In genomic region chr11:2208691-2209369, GRCh38 we compare ENCODE assay signal across 11 cellular contexts. TPM values are rescaled to one million over a fixed set of nuclear protein-coding genes. Genes with fewer than 3 reads are reported as not detected.
DNase-seq lines count a peak whose midpoint lies in the region; ATAC-seq and TF ChIP-seq lines count a peak whose summit lies in the region.
"Had no signal": no experiment of that assay in that cellular context is flagged by ENCODE, and none has a peak within 500 bp of the region (broad histone marks: within the 10 kb centered on the region; RNA-seq: fewer than 3 reads in every experiment).

No MANE protein-coding gene starts in this region.

- H3K4me3 ChIP-seq in dorsolateral prefrontal cortex, result no peak overlapping the region

- TF ChIP-seq CTCF in dorsolateral prefrontal cortex (IDR thresholded peaks at IDR 0.05 in 54 of 56, conservative IDR thresholded peaks at IDR 0.05 in 2 of 56; ENCODE audit: low read depth in 1 of 56, partially characterized antibody in 56 of 56), result no peak

- H3K27me3 ChIP-seq in dorsolateral prefrontal cortex, result peaks cover 0 to 21% (median 0%) of the 10 kb centered on the region in 45 donors

- DNase-seq in DMS153 (lab: John Stamatoyannopoulos, UW) (peak; percentile 49), NCI-H1105 treated with DMSO at 0.1 percent for 48 hours (lab: John Stamatoyannopoulos, UW) (peak; percentile 89), dorsolateral prefrontal cortex (peak in 7 of 10 donors; percentile 23 to 90 (median 43)), myocyte (ENCODE audit: low read depth) (peak; percentile 40), NCI-H446 treated with DMSO at 0.1 percent for 48 hours (lab: John Stamatoyannopoulos, UW) (no peak)
- DNase-seq: DMS 273 treated with DMSO at 0.1 percent for 48 hours, naive B cell had no signal

- intact Hi-C loops in dorsolateral prefrontal cortex (cut with DNase I), result no loop called here

- ATAC-seq in GM18520 (IDR thresholded peaks at IDR 0.05; ENCODE audit: unreplicated experiment) (no peak), GM19463 (IDR thresholded peaks at IDR 0.05; ENCODE audit: unreplicated experiment) (no peak), GM19324 (IDR thresholded peaks at IDR 0.05; ENCODE audit: low FRiP score, unreplicated experiment) (no peak)

- H3K27ac ChIP-seq in dorsolateral prefrontal cortex, result no peak overlapping the region

RNA-seq across cellular contexts. Expression of gene TH, which starts 37.2 kb away (rescaled TPM):
- total RNA-seq in dorsolateral prefrontal cortex, result 1 to 10 TPM in 23 of 120 experiments, under 1 TPM in 53, not detected in 44; 0.31 to 4.7 (median 0.72) TPM
- total RNA-seq in myocyte, result not detected in 2 replicates
- polyA plus RNA-seq in myocyte (2012), result not detected
- total RNA-seq: T-helper 1 cell treated with Interleukin-12 subunit alpha and Interleukin-12 subunit beta and Interleukin-4 antibody, amounts not matched to agents 30 ng/mL and 1 ng/mL, for 36 hours had no signal

RNA-seq across cellular contexts. Expression of gene INS, which starts 47.8 kb away (rescaled TPM):
- total RNA-seq in dorsolateral prefrontal cortex (not detected), myocyte (not detected in 2 replicates)
- not detected for polyA plus RNA-seq in myocyte (2012)
- total RNA-seq: T-helper 1 cell treated with Interleukin-12 subunit alpha and Interleukin-12 subunit beta and Interleukin-4 antibody, amounts not matched to agents 30 ng/mL and 1 ng/mL, for 36 hours had no signal
